Comparison of ENCODE assay signal across 31 cellular contexts in genomic region chr6:133070410-133071043, GRCh38.
"Had no signal": no experiment of that assay in that cellular context is flagged by ENCODE, and none has a peak within 500 bp of the region (broad histone marks: within the 10 kb centered on the region; RNA-seq: fewer than 3 reads in every experiment).

No MANE protein-coding gene starts in this region.

- H3K4me3 ChIP-seq: body of pancreas, breast epithelium, Peyer's patch, SJSA1 had no signal

- H3K9me3 ChIP-seq: body of pancreas, breast epithelium, Peyer's patch, SJSA1, SK-N-SH had no signal

- H3K4me1 Mint-ChIP-seq: activated CD4-positive, alpha-beta T cell treated with anti-CD3 and anti-CD28 coated beads, Interleukin-2, amount 10 ng/mL, durations not matched to agents 7 days and 5 days; activated naive CD4-positive, alpha-beta T cell treated with anti-CD3 and anti-CD28 coated beads, Interleukin-2, amount 50 U/mL, for 24 hours; activated naive CD8-positive, alpha-beta T cell treated with anti-CD3 and anti-CD28 coated beads, Interleukin-2, amount 10 ng/mL, durations not matched to agents 7 days and 5 days had no signal

- H3K27me3 ChIP-seq: body of pancreas, breast epithelium, Peyer's patch had no signal

- H3K9me3 Mint-ChIP-seq: activated CD4-positive, alpha-beta T cell treated with anti-CD3 and anti-CD28 coated beads, Interleukin-2, amount 10 ng/mL, durations not matched to agents 7 days and 5 days; activated naive CD4-positive, alpha-beta T cell treated with anti-CD3 and anti-CD28 coated beads, Interleukin-2, amount 50 U/mL, for 24 hours; activated naive CD8-positive, alpha-beta T cell treated with anti-CD3 and anti-CD28 coated beads, Interleukin-2, amount 10 ng/mL, durations not matched to agents 7 days and 5 days; activated T-cell treated with anti-CD3 and anti-CD28 coated beads, Interleukin-2, amount 50 U/mL, for 24 hours; activated T-helper 2 cell treated with anti-CD3 and anti-CD28 coated beads, Interferon-gamma antibody, Interleukin-2, Interleukin-4, amounts not matched to agents 10 μg/mL and 5 μg/mL and 100 μg/mL, durations not matched to agents 14 hours and 24 hours and 36 hours; T-helper 1 cell treated with Interleukin-12 subunit alpha and Interleukin-12 subunit beta and Interleukin-4 antibody, amounts not matched to agents 30 μg/mL and 1 μg/mL, for 36 hours; T-helper 2 cell treated with Interferon-gamma antibody and Interleukin-4, amounts not matched to agents 5 μg/mL and 100 μg/mL, for 36 hours had no signal

- H3K4me1 ChIP-seq: body of pancreas, breast epithelium, Peyer's patch, SJSA1 had no signal

- H3K36me3 Mint-ChIP-seq: activated naive CD4-positive, alpha-beta T cell treated with anti-CD3 and anti-CD28 coated beads, Interleukin-2, amount 50 U/mL, for 24 hours; activated naive CD8-positive, alpha-beta T cell treated with anti-CD3 and anti-CD28 coated beads, Interleukin-2, amount 10 ng/mL, durations not matched to agents 7 days and 5 days had no signal

- H3K9me2 ChIP-seq: SK-N-SH had no signal

- ATAC-seq: activated CD8-positive, alpha-beta T cell treated with anti-CD3 and anti-CD28 coated beads, Interleukin-2, amount 10 ng/mL, durations not matched to agents 7 days and 5 days; body of pancreas; PC-3 had no signal

- H3K27ac Mint-ChIP-seq: activated CD4-positive, alpha-beta T cell treated with anti-CD3 and anti-CD28 coated beads, Interleukin-2, amount 10 ng/mL, durations not matched to agents 7 days and 5 days; activated CD8-positive, alpha-beta T cell treated with anti-CD3 and anti-CD28 coated beads, Interleukin-2, amount 10 ng/mL, durations not matched to agents 7 days and 5 days; activated naive CD4-positive, alpha-beta T cell treated with anti-CD3 and anti-CD28 coated beads, Interleukin-2, amount 50 U/mL, for 24 hours; activated naive CD8-positive, alpha-beta T cell treated with anti-CD3 and anti-CD28 coated beads, Interleukin-2, amount 10 ng/mL, durations not matched to agents 7 days and 5 days; activated T-cell treated with anti-CD3 and anti-CD28 coated beads, Interleukin-2, amount 50 U/mL, for 24 hours; activated T-helper 2 cell treated with anti-CD3 and anti-CD28 coated beads, Interferon-gamma antibody, Interleukin-2, Interleukin-4, amounts not matched to agents 10 μg/mL and 5 μg/mL and 100 μg/mL, durations not matched to agents 14 hours and 24 hours and 36 hours; T-helper 1 cell treated with Interleukin-12 subunit alpha and Interleukin-12 subunit beta and Interleukin-4 antibody, amounts not matched to agents 30 μg/mL and 1 μg/mL, for 36 hours; T-helper 2 cell treated with Interferon-gamma antibody and Interleukin-4, amounts not matched to agents 5 μg/mL and 100 μg/mL, for 36 hours had no signal

- H3K4me3 Mint-ChIP-seq: activated CD4-positive, alpha-beta T cell treated with anti-CD3 and anti-CD28 coated beads, Interleukin-2, amount 10 ng/mL, durations not matched to agents 7 days and 5 days; activated CD8-positive, alpha-beta T cell treated with anti-CD3 and anti-CD28 coated beads, Interleukin-2, amount 10 ng/mL, durations not matched to agents 7 days and 5 days; activated naive CD4-positive, alpha-beta T cell treated with anti-CD3 and anti-CD28 coated beads, Interleukin-2, amount 50 U/mL, for 24 hours; activated naive CD8-positive, alpha-beta T cell treated with anti-CD3 and anti-CD28 coated beads, Interleukin-2, amount 10 ng/mL, durations not matched to agents 7 days and 5 days; activated T-cell treated with anti-CD3 and anti-CD28 coated beads, Interleukin-2, amount 50 U/mL, for 24 hours; T-helper 1 cell treated with Interleukin-12 subunit alpha and Interleukin-12 subunit beta and Interleukin-4 antibody, amounts not matched to agents 30 μg/mL and 1 μg/mL, for 36 hours; T-helper 2 cell treated with Interferon-gamma antibody and Interleukin-4, amounts not matched to agents 5 μg/mL and 100 μg/mL, for 36 hours had no signal

- H3K9ac ChIP-seq: SK-N-SH had no signal

- H3K27ac ChIP-seq: body of pancreas, breast epithelium, Peyer's patch, SJSA1 had no signal

- DNase-seq: activated CD4-positive, alpha-beta T cell treated with anti-CD3 and anti-CD28 coated beads, Interleukin-2, amount 10 ng/mL, durations not matched to agents 7 days and 5 days; activated CD4-positive, alpha-beta T cell treated with anti-CD3 and anti-CD28 coated beads, Interleukin-2, amount 50 U/mL, for 48 hours; activated CD8-positive, alpha-beta T cell treated with anti-CD3 and anti-CD28 coated beads, Interleukin-2, amount 10 ng/mL, durations not matched to agents 7 days and 5 days; activated gamma-delta T cell; activated naive CD4-positive, alpha-beta T cell treated with Interleukin-2 at 50 U/mL for 16 hours; activated naive CD8-positive, alpha-beta T cell treated with anti-CD3 and anti-CD28 coated beads, Interleukin-2, amount 10 ng/mL, durations not matched to agents 7 days and 5 days; activated T-cell treated with anti-CD3 and anti-CD28 coated beads, Interleukin-2, amount 50 U/mL, for 24 hours; body of pancreas; Kasumi-1; NCI-H1092 treated with DMSO at 0.1 percent for 48 hours; NCI-H1417; NCI-H146; NCI-H187; NCI-H2029 treated with DMSO at 0.1 percent for 48 hours; NCI-H2107; NCI-H226; NCI-H446 treated with DMSO at 0.1 percent for 48 hours; NCI-H526; NCI-H748 treated with DMSO at 0.1 percent for 48 hours; NK-92 treated with Interleukin-12 subunit alpha and Interleukin-12 subunit beta, amount 100 ng/mL, for 24 hours; PC-3; Peyer's patch; RPMI8226; SHP77 treated with DMSO at 0.1 percent for 48 hours; SK-N-SH had no signal

- H3K4me2 ChIP-seq: SK-N-SH had no signal

- H3K27me3 Mint-ChIP-seq: activated naive CD4-positive, alpha-beta T cell treated with anti-CD3 and anti-CD28 coated beads, Interleukin-2, amount 50 U/mL, for 24 hours; activated naive CD8-positive, alpha-beta T cell treated with anti-CD3 and anti-CD28 coated beads, Interleukin-2, amount 10 ng/mL, durations not matched to agents 7 days and 5 days; activated T-cell treated with anti-CD3 and anti-CD28 coated beads, Interleukin-2, amount 50 U/mL, for 24 hours had no signal

- H3K36me3 ChIP-seq: breast epithelium, Peyer's patch, SJSA1 had no signal
